Comparison of ENCODE assay signal across 28 cellular contexts in the genomic region with DNA sequence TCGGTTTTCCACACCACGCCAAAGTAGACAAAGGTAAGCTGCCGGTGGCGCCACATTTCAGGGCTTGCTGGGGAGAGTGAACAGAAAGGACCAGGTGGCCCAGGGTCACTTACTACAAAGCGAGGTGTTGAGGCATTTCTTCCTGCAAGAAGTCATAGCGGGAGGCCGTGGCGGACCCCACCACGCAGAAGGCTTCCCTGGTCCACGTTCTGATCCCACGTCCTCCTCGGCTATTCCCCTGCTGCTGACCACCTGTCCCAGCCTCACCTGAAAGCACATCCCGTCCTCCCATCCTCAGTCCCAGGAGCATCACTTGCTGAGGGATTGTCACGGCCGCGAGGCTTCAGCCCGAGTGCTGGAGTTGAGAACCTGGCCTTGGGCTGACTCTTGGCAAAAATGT.
"Had no signal": no experiment of that assay in that cellular context is flagged by ENCODE, and none has a peak within 500 bp of the region (broad histone marks: within the 10 kb centered on the region; RNA-seq: fewer than 3 reads in every experiment).

No MANE protein-coding gene starts in this region.

- H3K4me3 ChIP-seq: neural progenitor cell, ovary, psoas muscle, right lobe of liver, sigmoid colon, stomach, thoracic aorta, thyroid gland, tibial nerve, upper lobe of left lung, uterus had no signal

- H3K27me3 ChIP-seq: ovary, thyroid gland had no signal

- H3K4me2 ChIP-seq: neural progenitor cell had no signal

- H3K9me3 ChIP-seq: neutrophil, right lobe of liver, sigmoid colon, thyroid gland, uterus had no signal

- H3K4me1 Mint-ChIP-seq: nephron; stimulated activated effector memory CD8-positive, alpha-beta T cell treated with anti-CD3 and anti-CD28 coated beads, Interleukin-12 subunit alpha, Interleukin-12 subunit beta, amount 100 ng/mL, for 72 hours had no signal

- H3K36me3 ChIP-seq: neural progenitor cell, neutrophil, ovary, right lobe of liver, sigmoid colon, stomach, thoracic aorta, thyroid gland, tibial nerve, upper lobe of left lung, uterus had no signal

- DNase-seq: naive thymus-derived CD4-positive, alpha-beta T cell; natural killer cell; nucleus accumbens; ovary; psoas muscle; right lobe of liver; sigmoid colon; small intestine; stimulated activated CD4-positive, alpha-beta T cell treated with anti-CD3 and anti-CD28 coated beads, Interleukin-15, amount 100 ng/mL, for 24 hours; stimulated activated CD4-positive, alpha-beta T cell treated with anti-CD3 and anti-CD28 coated beads, Interleukin-2, amount 100 ng/mL, for 24 hours; stimulated activated CD4-positive, alpha-beta T cell treated with anti-CD3 and anti-CD28 coated beads, Interleukin-2, amount 100 ng/mL, for 48 hours; stimulated activated CD4-positive, alpha-beta T cell treated with anti-CD3 and anti-CD28 coated beads, Interleukin-4, amount 100 ng/mL, for 24 hours; stimulated activated naive B cell treated with anti-CD40 and anti-IgM and Interleukin-4, amounts not matched to agents 10 μg/mL and 1 μg/mL and 100 μg/mL, for 72 hours; stimulated activated naive CD4-positive, alpha-beta T cell treated with Interleukin-2 at 50 U/mL for 16 hours; stomach; thyroid gland; trophoblast cell; upper lobe of left lung; uterus had no signal

- H3K79me2 ChIP-seq: parathyroid adenoma had no signal

- H3K4me1 ChIP-seq: neural progenitor cell, parathyroid adenoma, psoas muscle, right lobe of liver, thyroid gland, uterus had no signal

- ATAC-seq: naive thymus-derived CD4-positive, alpha-beta T cell; natural killer cell; psoas muscle; stimulated activated effector memory CD8-positive, alpha-beta T cell treated with anti-CD3 and anti-CD28 coated beads, Interleukin-12 subunit alpha, Interleukin-12 subunit beta, amount 100 ng/mL, for 72 hours; stimulated activated naive B cell treated with anti-CD40 and anti-IgM and Interleukin-4, amounts not matched to agents 10 μg/mL and 1 μg/mL and 100 μg/mL, for 72 hours had no signal

- FAIRE-seq: small intestine had no signal

- H2AFZ ChIP-seq: neural progenitor cell, parathyroid adenoma had no signal

- H3K36me3 Mint-ChIP-seq: naive thymus-derived CD4-positive, alpha-beta T cell; stimulated activated effector memory CD8-positive, alpha-beta T cell treated with anti-CD3 and anti-CD28 coated beads, Interleukin-12 subunit alpha, Interleukin-12 subunit beta, amount 100 ng/mL, for 72 hours had no signal

- H3K27ac ChIP-seq: neural progenitor cell, neutrophil, ovary, parathyroid adenoma, psoas muscle, right lobe of liver, sigmoid colon, stomach, thoracic aorta, thyroid gland, tibial nerve, upper lobe of left lung, uterus had no signal

- H3K4me3 Mint-ChIP-seq: naive thymus-derived CD4-positive, alpha-beta T cell; natural killer cell; nephron; neural progenitor cell; stimulated activated effector memory CD8-positive, alpha-beta T cell treated with anti-CD3 and anti-CD28 coated beads, Interleukin-12 subunit alpha, Interleukin-12 subunit beta, amount 100 ng/mL, for 72 hours; stimulated activated naive B cell treated with anti-CD40 and anti-IgM and Interleukin-4, amounts not matched to agents 10 μg/mL and 1 μg/mL and 100 μg/mL, for 72 hours; stimulated activated naive CD8-positive, alpha-beta T cell treated with anti-CD3 and anti-CD28 coated beads, Interleukin-15, Interleukin-2, amounts not matched to agents 100 ng/mL and 50 ng/mL, for 24 hours had no signal

- H3K9me3 Mint-ChIP-seq: stimulated activated effector memory CD8-positive, alpha-beta T cell treated with anti-CD3 and anti-CD28 coated beads, Interleukin-12 subunit alpha, Interleukin-12 subunit beta, amount 100 ng/mL, for 72 hours had no signal

- H3K9ac ChIP-seq: neural progenitor cell, parathyroid adenoma had no signal

- H3K27ac Mint-ChIP-seq: natural killer cell; nephron; neural progenitor cell; progenitor cell of endocrine pancreas; stimulated activated effector memory CD8-positive, alpha-beta T cell treated with anti-CD3 and anti-CD28 coated beads, Interleukin-12 subunit alpha, Interleukin-12 subunit beta, amount 100 ng/mL, for 72 hours; stimulated activated naive B cell treated with anti-CD40 and anti-IgM and Interleukin-4, amounts not matched to agents 10 μg/mL and 1 μg/mL and 100 μg/mL, for 72 hours; stimulated activated naive CD8-positive, alpha-beta T cell treated with anti-CD3 and anti-CD28 coated beads, Interleukin-15, Interleukin-2, amounts not matched to agents 100 ng/mL and 50 ng/mL, for 24 hours had no signal
